ENCODE assay signal across 8 cellular contexts in genomic region chr6:42727084-42727601, GRCh38. TPM values are rescaled to one million over a fixed set of nuclear protein-coding genes. Genes with fewer than 3 reads are reported as not detected.
A peak's percentile ranks its signal among the peaks of the same experiment; 100 is the strongest.
DNase-seq lines count a peak whose midpoint lies in the region; ATAC-seq and TF ChIP-seq lines count a peak whose summit lies in the region.

No MANE protein-coding gene starts in this region.

- ATAC-seq in sciatic nerve: peak; percentile 67

- TF ChIP-seq CTCF in nephron progenitor cell (IDR thresholded peaks at IDR 0.05): no peak

- H3K9me3 Mint-ChIP-seq in nephron progenitor cell: peaks cover 3% of the 10 kb centered on the region

- DNase-seq in NCI-H748 (lab: John Stamatoyannopoulos, UW; ENCODE audit: unreplicated experiment) (peak; percentile 69), NCI-H748 treated with DMSO at 0.1 percent for 48 hours (lab: John Stamatoyannopoulos, UW) (no peak), globus pallidus (ENCODE audit: low spot score) (peak; percentile 19), sciatic nerve (ENCODE audit: low spot score) (peak; percentile 67), kidney glomerular epithelial cell (lab: John Stamatoyannopoulos, UW) (no peak), nephron progenitor cell (no peak)
- peak; percentile 22 for DNase-seq in activated CD8-positive, alpha-beta memory T cell treated with anti-CD3 and anti-CD28 coated beads, Interleukin-2, amount 50 U/mL, for 4 hours
- no peak for DNase-seq in stimulated activated naive CD4-positive, alpha-beta T cell (lab: John Stamatoyannopoulos, UW)

- peaks cover 7% of the 10 kb centered on the region for H3K4me1 Mint-ChIP-seq in nephron progenitor cell

- H3K27ac Mint-ChIP-seq in nephron progenitor cell: no peak overlapping the region

- H3K4me3 Mint-ChIP-seq in nephron progenitor cell: no peak overlapping the region

- H3K27me3 Mint-ChIP-seq in nephron progenitor cell (ENCODE audit: low read depth, poor library complexity): peaks cover 26% of the 10 kb centered on the region

- intact Hi-C loops in sciatic nerve (cut with DNase I): no loop called here

- H3K36me3 Mint-ChIP-seq in nephron progenitor cell (ENCODE audit: low read depth): no peaks in the 10 kb centered on the region

RNA-seq across cellular contexts. Expression of gene PRPH2, which starts 4.7 kb away (rescaled TPM):
- total RNA-seq in sciatic nerve: 2.4 TPM

RNA-seq across cellular contexts. Expression of gene TBCC, which starts 18.8 kb away (rescaled TPM):
- 12.7 TPM for total RNA-seq in sciatic nerve

RNA-seq across cellular contexts. Expression of gene BICRAL, which starts 54.7 kb away (rescaled TPM):
- total RNA-seq in sciatic nerve: 27.7 TPM

Comparison
In these comparisons a context has a peak if more than half of its experiments do, and no peak if none do; other contexts are left out.
1. DNase-seq: peak in NCI-H748 (single experiment), activated CD8-positive, alpha-beta memory T cell treated with anti-CD3 and anti-CD28 coated beads, Interleukin-2, amount 50 U/mL, for 4 hours (single experiment), globus pallidus (single experiment) and sciatic nerve (single experiment); none in NCI-H748 treated with DMSO at 0.1 percent for 48 hours (single experiment), kidney glomerular epithelial cell (single experiment), stimulated activated naive CD4-positive, alpha-beta T cell (0 of 6) and nephron progenitor cell (single experiment).